Comparison of ENCODE assay signal across 11 cellular contexts in genomic region chr5:142358121-142358520, GRCh38. TPM values are rescaled to one million over a fixed set of nuclear protein-coding genes. Genes with fewer than 3 reads are reported as not detected.
DNase-seq lines count a peak whose midpoint lies in the region; ATAC-seq and TF ChIP-seq lines count a peak whose summit lies in the region.
"Had no signal": no experiment of that assay in that cellular context is flagged by ENCODE, and none has a peak within 500 bp of the region (broad histone marks: within the 10 kb centered on the region; RNA-seq: fewer than 3 reads in every experiment).

No MANE protein-coding gene starts in this region.

- ATAC-seq in Panc1 (no peak), GM19467 (IDR thresholded peaks at IDR 0.05; ENCODE audit: unreplicated experiment) (no peak)
- ATAC-seq in effector memory CD8-positive, alpha-beta T cell (replicated peaks): no peak
- ATAC-seq: left colon had no signal

- CTCF ChIA-PET in Calu3 (lab: Charles Lee) (interaction anchor here (1.5 kb wide), 1 partner anchor 143 kb away, joined by 3 read pairs; no protein-coding TSS in a partner anchor), Panc1 (lab: Charles Lee) (no interaction called here)

- DNase-seq in Calu3 (no peak), Panc1 (ENCODE audit: low read depth, low spot score) (no peak), LoVo (ENCODE audit: low spot score) (no peak), middle frontal gyrus (ENCODE audit: extremely low spot score, low spot score) (no peak), hepatic stellate cell (ENCODE audit: low spot score) (no peak)
- no peak for DNase-seq in effector memory CD8-positive, alpha-beta T cell
- DNase-seq: KBM-7, left colon, T1000 had no signal

- H3K9me3 Mint-ChIP-seq in Calu3 (ENCODE audit: low read depth, unreplicated experiment): no peaks in the 10 kb centered on the region
- H3K9me3 Mint-ChIP-seq in effector memory CD8-positive, alpha-beta T cell: no peaks in the 10 kb centered on the region

- H3K27me3 Mint-ChIP-seq in Calu3 (ENCODE audit: unreplicated experiment): no peaks in the 10 kb centered on the region
- H3K27me3 Mint-ChIP-seq in effector memory CD8-positive, alpha-beta T cell: no peaks in the 10 kb centered on the region

- intact Hi-C loops in Calu3 (cut with micrococcal nuclease; ENCODE audit: unreplicated experiment) (no loop called here), Panc1 (cut with micrococcal nuclease; ENCODE audit: unreplicated experiment) (no loop called here)

- in situ Hi-C loops in Panc1 (cut with HindIII; ENCODE audit: low pct_unique_long_range_greater_than_20kb, low sequenced_read_pairs): no loop called here

- BruUV-seq in Calu3 (replicated peaks; lab: Mats Ljungman, UMichigan) (no TSS peak), Panc1 (replicated peaks; lab: Mats Ljungman, UMichigan) (no TSS peak)

- H3K4me1 ChIP-seq in Panc1 (ENCODE audit: control insufficient read depth, insufficient read depth, low read length) (peaks cover 79% of the 10 kb centered on the region), neutrophil (ENCODE audit: control insufficient read depth in 1 of 2, insufficient read depth in 1 of 2, low read depth in 1 of 2, low read length in 1 of 2) (peaks cover 16 to 18% of the 10 kb centered on the region in 2 experiments)

- H3K4me3 ChIP-seq in Panc1 (ENCODE audit: low read depth in 2 of 2, low read length in 2 of 2) (peak overlapping the region in 1 of 2 experiments; percentile 72; a peak in 3 of 4 replicates), neutrophil (ENCODE audit: low read depth in 1 of 2, low read length in 1 of 2) (no peak overlapping the region)

- H3K27ac ChIP-seq in Panc1 (ENCODE audit: low read length) (peak overlapping the region; percentile 99), neutrophil (peak overlapping the region; percentile 86)

- H3K27me3 ChIP-seq in Panc1 (ENCODE audit: control insufficient read depth, insufficient read depth, low read length) (no peaks in the 10 kb centered on the region), neutrophil (peaks cover 75% of the 10 kb centered on the region)

- H3K4me3 Mint-ChIP-seq in Calu3 (ENCODE audit: low read depth, unreplicated experiment): no peak overlapping the region
- H3K4me3 Mint-ChIP-seq in effector memory CD8-positive, alpha-beta T cell: peak overlapping the region; percentile 79 to 81

- H3K4me1 Mint-ChIP-seq in Calu3 (ENCODE audit: low read depth, unreplicated experiment): peaks cover 62% of the 10 kb centered on the region
- peaks cover 19 to 21% of the 10 kb centered on the region in 2 donors for H3K4me1 Mint-ChIP-seq in effector memory CD8-positive, alpha-beta T cell (ENCODE audit: low read depth in 2 of 2)

- peaks cover 40% of the 10 kb centered on the region for H3K36me3 Mint-ChIP-seq in Calu3 (ENCODE audit: insufficient read depth, unreplicated experiment)
- H3K36me3 Mint-ChIP-seq in effector memory CD8-positive, alpha-beta T cell (ENCODE audit: insufficient read depth): peaks cover 14% of the 10 kb centered on the region

- peak overlapping the region; percentile 82 for H3K27ac Mint-ChIP-seq in Calu3 (ENCODE audit: unreplicated experiment)
- H3K27ac Mint-ChIP-seq in effector memory CD8-positive, alpha-beta T cell: peak overlapping the region in 1 of 2 donors; percentile 85

- H3K9me3 ChIP-seq in Panc1 (ENCODE audit: control insufficient read depth, insufficient read depth, low read depth, low read length) (no peaks in the 10 kb centered on the region; the same call in 1 of the 2 replicates), neutrophil (no peaks in the 10 kb centered on the region)

- H3K36me3 ChIP-seq in Panc1 (ENCODE audit: control insufficient read depth, insufficient read depth, low read length) (no peaks in the 10 kb centered on the region), neutrophil (no peaks in the 10 kb centered on the region)

- POLR2A ChIA-PET in Panc1 (lab: Charles Lee): no interaction called here

- TF ChIP-seq CTCF in Calu3 (IDR thresholded peaks at IDR 0.05; ENCODE audit: unreplicated experiment) (no peak), Panc1 (IDR thresholded peaks at IDR 0.05) (no peak), neutrophil (IDR thresholded peaks at IDR 0.05) (no peak)

RNA-seq across cellular contexts. Expression of gene SPRY4, which starts 33.3 kb away (rescaled TPM):
- total RNA-seq in Calu3 (2022) (23.6 and 29.4 TPM in 2 replicates), Panc1 (2021; ENCODE audit: unreplicated experiment) (35.6 TPM)
- polyA plus RNA-seq in Panc1 (2012; ENCODE audit: insufficient read length): 50.9 TPM
